ENCODE assay signal across 14 cellular contexts in the genomic region with DNA sequence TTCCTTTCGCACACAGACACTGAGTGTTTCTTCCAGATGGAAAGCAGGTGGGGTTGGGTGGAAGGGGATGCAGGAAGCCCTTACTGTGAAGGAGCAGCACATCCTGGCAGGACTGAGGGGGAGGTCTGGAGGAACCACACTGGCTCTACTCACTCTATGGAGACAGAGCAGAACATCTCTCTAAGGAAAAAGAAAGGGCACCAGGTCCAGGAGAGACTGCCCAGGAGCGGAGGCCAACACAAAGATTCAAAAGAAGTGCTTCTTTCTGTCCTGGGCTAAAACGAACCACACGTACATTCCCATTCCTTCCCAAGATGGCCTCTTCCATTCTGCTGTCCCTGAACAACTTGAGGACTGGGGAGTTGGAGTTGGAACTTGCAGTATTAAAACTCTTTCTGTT. TPM values are rescaled to one million over a fixed set of nuclear protein-coding genes. Genes with fewer than 3 reads are reported as not detected.
DNase-seq lines count a peak whose midpoint lies in the region; ATAC-seq and TF ChIP-seq lines count a peak whose summit lies in the region.
"Had no signal": no experiment of that assay in that cellular context is flagged by ENCODE, and none has a peak within 500 bp of the region (broad histone marks: within the 10 kb centered on the region; RNA-seq: fewer than 3 reads in every experiment).

No MANE protein-coding gene starts in this region.

- H3K36me3 Mint-ChIP-seq in MCF 10A (ENCODE audit: insufficient read depth, unreplicated experiment) = no peaks in the 10 kb centered on the region
- no peaks in the 10 kb centered on the region for H3K36me3 Mint-ChIP-seq in activated B cell treated with CpG ODN at 0.5 μM for 24 hours (ENCODE audit: low read depth)
- H3K36me3 Mint-ChIP-seq in natural killer cell = no peaks in the 10 kb centered on the region

- POLR2A ChIA-PET in MCF 10A (lab: Yijun Ruan, JAX) = interaction anchor here (0.6 kb wide), 2 partner anchors 12 to 59 kb away, joined by 3 read pairs; no protein-coding TSS in a partner anchor
- POLR2A ChIA-PET in activated B cell treated with CpG ODN at 0.5 μM for 24 hours (lab: Charles Lee) = no interaction called here

- H3K4me3 Mint-ChIP-seq in MCF 10A (ENCODE audit: unreplicated experiment) = no peak overlapping the region
- no peak overlapping the region for H3K4me3 Mint-ChIP-seq in activated B cell treated with CpG ODN at 0.5 μM for 24 hours
- no peak overlapping the region for H3K4me3 Mint-ChIP-seq in natural killer cell

- H3K9me3 ChIP-seq in breast epithelium = no peaks in the 10 kb centered on the region

- H3K27ac ChIP-seq in breast epithelium (peak overlapping the region; percentile 62 to 64), urinary bladder (ENCODE audit: low read depth) (peak overlapping the region; percentile 39)

- H3K27me3 ChIP-seq in breast epithelium = no peaks in the 10 kb centered on the region

- intact Hi-C loops in breast epithelium (cut with DNase I; ENCODE audit: low total_unique reads) = no loop called here
- intact Hi-C loops in MCF 10A (cut with micrococcal nuclease) = no loop called here
- intact Hi-C loops in activated B cell treated with CpG ODN at 0.5 μM for 24 hours (cut with micrococcal nuclease) = no loop called here
- intact Hi-C loops in natural killer cell (cut with micrococcal nuclease) = no loop called here

- ATAC-seq in activated B cell treated with CpG ODN at 0.5 μM for 24 hours (ENCODE audit: low read depth) = no peak
- no peak for ATAC-seq in natural killer cell
- ATAC-seq: Panc1 had no signal

- peaks cover 16% of the 10 kb centered on the region for H3K4me1 Mint-ChIP-seq in MCF 10A (ENCODE audit: insufficient read depth, unreplicated experiment)
- H3K4me1 Mint-ChIP-seq in activated B cell treated with CpG ODN at 0.5 μM for 24 hours = peaks cover 48% of the 10 kb centered on the region
- H3K4me1 Mint-ChIP-seq in natural killer cell = no peaks in the 10 kb centered on the region

- 77% methylated on average over 4 of the region's 4 CpGs for WGBS in urinary bladder

- TF ChIP-seq POLR2A in breast epithelium (IDR thresholded peaks at IDR 0.05) = no peak

- no TSS peak for BruUV-seq in MCF 10A (replicated peaks; lab: Mats Ljungman, UMichigan)

- no peak overlapping the region for H3K27ac Mint-ChIP-seq in MCF 10A (ENCODE audit: low read depth, unreplicated experiment)
- H3K27ac Mint-ChIP-seq in activated B cell treated with CpG ODN at 0.5 μM for 24 hours = peak overlapping the region; percentile 37
- no peak overlapping the region for H3K27ac Mint-ChIP-seq in natural killer cell

- TF ChIP-seq CTCF in breast epithelium (IDR thresholded peaks at IDR 0.05) = no peak
- TF ChIP-seq CTCF in MCF 10A (IDR thresholded peaks at IDR 0.05; ENCODE audit: unreplicated experiment) = no peak
- TF ChIP-seq CTCF in activated B cell treated with CpG ODN at 0.5 μM for 24 hours (IDR thresholded peaks at IDR 0.05) = no peak
- no peak for TF ChIP-seq CTCF in natural killer cell (IDR thresholded peaks at IDR 0.05)

- H3K4me3 ChIP-seq in breast epithelium (no peak overlapping the region), urinary bladder (ENCODE audit: low read depth, low read length) (no peak overlapping the region)

- H3K27me3 Mint-ChIP-seq in MCF 10A (ENCODE audit: insufficient read depth, unreplicated experiment) = peaks cover 18% of the 10 kb centered on the region
- no peaks in the 10 kb centered on the region for H3K27me3 Mint-ChIP-seq in activated B cell treated with CpG ODN at 0.5 μM for 24 hours
- peaks cover 8 to 16% of the 10 kb centered on the region in 2 donors for H3K27me3 Mint-ChIP-seq in natural killer cell (ENCODE audit: low read depth in 2 of 2)

- CTCF ChIA-PET in MCF 10A (lab: Yijun Ruan, JAX) (no interaction called here), activated B cell treated with CpG ODN at 0.5 μM for 24 hours (lab: Charles Lee) (interaction anchor here (2.6 kb wide), 1 partner anchor 13 kb away, joined by 18 read pairs; a partner anchor contains a TSS)

- DNase-seq in breast epithelium (ENCODE audit: low spot score in 2 of 2) = no peak
- no peak for DNase-seq in MCF 10A (ENCODE audit: unreplicated experiment)
- no peak for DNase-seq in activated B cell treated with CpG ODN at 0.5 μM for 24 hours
- DNase-seq in mesenteric fat pad (ENCODE audit: low spot score) = peak; percentile 35
- DNase-seq in H4 (ENCODE audit: low spot score) = no peak
- no peak for DNase-seq in natural killer cell
- no peak for DNase-seq in stimulated activated CD4-positive, alpha-beta T cell treated with anti-CD3 and anti-CD28 coated beads, Interleukin-12 subunit alpha, Interleukin-12 subunit beta, amount 100 ng/mL, for 4 hours
- DNase-seq: COR-L47, NCI-H1417, NCI-H2029 treated with DMSO at 0.1 percent for 48 hours, NCI-H510A treated with DMSO at 0.1 percent for 48 hours, NCI-H82 had no signal

- no peaks in the 10 kb centered on the region for H3K36me3 ChIP-seq in breast epithelium
- no peaks in the 10 kb centered on the region for H3K36me3 ChIP-seq in urinary bladder (ENCODE audit: insufficient read depth)

- H3K4me1 ChIP-seq in breast epithelium (peaks cover 0 to 19% of the 10 kb centered on the region in 2 donors), urinary bladder (ENCODE audit: insufficient read depth) (no peaks in the 10 kb centered on the region)

- H3K9me3 Mint-ChIP-seq in MCF 10A (ENCODE audit: unreplicated experiment) (no peaks in the 10 kb centered on the region), activated B cell treated with CpG ODN at 0.5 μM for 24 hours (no peaks in the 10 kb centered on the region), natural killer cell (no peaks in the 10 kb centered on the region)

RNA-seq across cellular contexts. Expression of a gene that starts 13.8 kb away (rescaled TPM):
- total RNA-seq in breast epithelium = 10 to 100 TPM; 16.3 to 40.2 (median 25.2) TPM
- 0.28 and 0.54 TPM in 2 replicates for total RNA-seq in MCF 10A (2022)
- total RNA-seq in activated B cell treated with CpG ODN at 0.5 μM for 24 hours = 3.2 and 3.6 TPM in 2 replicates
- total RNA-seq in mesenteric fat pad = 2.4 TPM
- total RNA-seq in urinary bladder = 5.2 TPM
- 6.2 TPM for polyA plus RNA-seq in urinary bladder
- not detected in 2 replicates for total RNA-seq in H4 (2014; rRNA removed; shearing (Covaris generic))
- total RNA-seq in natural killer cell = 1 to 10 TPM; 2.3 to 3.1 (median 2.4) TPM
